Comparison of ENCODE assay signal across 8 cellular contexts in the genomic region with DNA sequence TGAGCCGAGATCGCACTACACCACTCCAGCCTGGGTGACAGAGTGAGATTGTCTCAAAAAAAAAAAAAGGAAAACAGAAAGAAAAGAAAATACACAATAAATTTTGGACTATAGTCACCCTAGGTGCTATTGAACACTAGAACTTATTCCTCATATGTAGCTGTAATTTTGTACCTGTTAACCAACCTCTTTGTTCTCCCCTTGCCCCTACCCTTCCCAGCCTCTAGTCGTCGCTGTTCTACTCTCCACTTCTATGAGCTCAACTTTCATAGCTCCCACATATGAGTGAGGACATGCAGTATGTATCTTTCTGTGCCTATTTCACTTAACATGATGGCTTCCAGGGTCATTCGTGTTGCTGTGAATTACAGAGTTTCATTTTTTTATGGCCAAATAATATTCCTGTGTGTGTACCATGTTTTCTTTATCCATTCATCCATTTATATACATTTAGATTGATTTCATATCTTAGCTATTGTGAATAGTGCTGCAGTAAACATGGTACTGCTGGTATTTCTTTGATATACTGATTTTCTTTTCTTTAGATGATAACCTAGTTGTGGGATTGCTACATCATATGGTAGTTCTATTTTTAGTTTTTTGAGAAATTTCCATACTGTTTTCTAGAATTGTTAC.
DNase-seq lines count a peak whose midpoint lies in the region; ATAC-seq and TF ChIP-seq lines count a peak whose summit lies in the region.

No MANE protein-coding gene starts in this region.

- peaks cover 7% of the 10 kb centered on the region for H3K4me1 ChIP-seq in adipocyte (ENCODE audit: control insufficient read depth, insufficient read depth, low read length)

- in situ Hi-C loops in GM13977 (cut with MboI; ENCODE audit: low pct_unique_long_range_greater_than_20kb, low sequenced_read_pairs, unreplicated experiment), result no loop called here

- no peaks in the 10 kb centered on the region for H3K27me3 ChIP-seq in adipocyte (replicated peaks; ENCODE audit: control insufficient read depth, insufficient read depth, low read length)

- no peaks in the 10 kb centered on the region for H3K9me3 ChIP-seq in adipocyte (ENCODE audit: control insufficient read depth, low read length)

- peaks cover 44% of the 10 kb centered on the region for H3K36me3 ChIP-seq in adipocyte (ENCODE audit: control insufficient read depth, insufficient read depth, low read length, severe bottlenecking)

- no peak overlapping the region for H3K9ac ChIP-seq in adipocyte (ENCODE audit: low read length)

- ATAC-seq in HG03039 (IDR thresholded peaks at IDR 0.05; ENCODE audit: unreplicated experiment) (no peak), GM21360 (IDR thresholded peaks at IDR 0.05; ENCODE audit: unreplicated experiment) (no peak)

- H3K4me3 ChIP-seq in adipocyte (ENCODE audit: low read length), result no peak overlapping the region

- peak; percentile 65 for TF ChIP-seq CTCF in GM13977 (IDR thresholded peaks at IDR 0.05; ENCODE audit: extremely low read depth, insufficient read depth, missing control alignments)

- DNase-seq in AG20443 (ENCODE audit: low spot score) (peak; percentile 47), GM13977 (ENCODE audit: low spot score) (peak; percentile 20), NCI-H526 treated with DMSO at 0.1 percent for 48 hours (lab: John Stamatoyannopoulos, UW) (peak; percentile 6), adipocyte (ENCODE audit: low read depth) (peak; percentile 81), iPS-NIHi11 (ENCODE audit: low spot score) (peak; percentile 49)
- DNase-seq in stimulated activated CD8-positive, alpha-beta memory T cell treated with anti-CD3 and anti-CD28 coated beads, Interleukin-4, amount 100 ng/mL, for 48 hours, result peak; percentile 30

Comparison
In these comparisons a context has a peak if more than half of its experiments do, and no peak if none do; other contexts are left out.
1. DNase-seq: peak in every context shown above with its lines; median percentile 81 in adipocyte; 49 in iPS-NIHi11; 47 in AG20443; 30 in stimulated activated CD8-positive, alpha-beta memory T cell treated with anti-CD3 and anti-CD28 coated beads, Interleukin-4, amount 100 ng/mL, for 48 hours; 20 in GM13977; 6 in NCI-H526 treated with DMSO at 0.1 percent for 48 hours.